Comparison of ENCODE assay signal across 24 cellular contexts in the genomic region with DNA sequence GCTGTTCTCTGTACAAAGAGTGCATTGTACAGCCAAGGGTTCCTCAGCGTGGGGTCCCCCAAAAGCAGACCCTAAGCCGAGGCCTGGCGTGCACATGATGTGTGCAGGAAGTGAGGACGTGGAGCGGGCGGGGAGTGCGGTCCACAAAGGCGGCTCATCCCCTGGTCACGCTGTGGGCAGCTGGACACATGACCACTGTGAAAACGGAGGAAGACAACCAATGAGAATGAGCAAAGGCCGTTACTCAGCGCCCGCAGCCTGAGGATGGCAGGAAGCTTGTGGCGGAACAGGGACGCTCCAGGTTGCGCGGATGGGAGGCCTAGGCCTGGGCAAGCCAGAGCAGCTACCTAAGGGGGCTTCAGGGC.
"Had no signal": no experiment of that assay in that cellular context is flagged by ENCODE, and none has a peak within 500 bp of the region (broad histone marks: within the 10 kb centered on the region; RNA-seq: fewer than 3 reads in every experiment).

No MANE protein-coding gene starts in this region.

- H3K4me3 ChIP-seq: left ventricle myocardium inferior, mucosa of descending colon, pancreas, prostate gland, skin epidermis, tibial nerve, uterus had no signal

- DNase-seq: hypothalamus; immature natural killer cell; left ventricle myocardium inferior; midbrain; naive thymus-derived CD4-positive, alpha-beta T cell; nucleus accumbens; retina; stimulated activated CD4-positive, alpha-beta T cell treated with anti-CD3 and anti-CD28 coated beads, Interleukin-12 subunit alpha, Interleukin-12 subunit beta, amount 100 ng/mL, for 4 hours; stimulated activated CD4-positive, alpha-beta T cell treated with anti-CD3 and anti-CD28 coated beads, Interleukin-15, amount 100 ng/mL, for 24 hours; stimulated activated CD4-positive, alpha-beta T cell treated with anti-CD3 and anti-CD28 coated beads, Interleukin-2, amount 100 ng/mL, for 24 hours; stimulated activated CD4-positive, alpha-beta T cell treated with anti-CD3 and anti-CD28 coated beads, Interleukin-4, amount 100 ng/mL, for 1 hour; stimulated activated naive B cell treated with anti-CD40 and anti-IgM and Interleukin-4, amounts not matched to agents 10 μg/mL and 1 μg/mL and 100 μg/mL, for 72 hours; stimulated activated naive CD8-positive, alpha-beta T cell treated with anti-CD3 and anti-CD28 coated beads, Interleukin-15, Interleukin-2, amounts not matched to agents 100 U/mL and 50 U/mL, for 24 hours; substantia nigra; uterus had no signal

- ATAC-seq: mucosa of descending colon; naive thymus-derived CD4-positive, alpha-beta T cell; natural killer cell treated with Interleukin-12 subunit alpha and Interleukin-12 subunit beta and Interleukin-15 and Interleukin-18, amount 100 ng/mL, for 72 hours; pancreas; right cardiac atrium; sciatic nerve; stimulated activated naive B cell treated with anti-CD40 and anti-IgM and Interleukin-4, amounts not matched to agents 10 μg/mL and 1 μg/mL and 100 μg/mL, for 72 hours; stimulated activated naive CD8-positive, alpha-beta T cell treated with anti-CD3 and anti-CD28 coated beads, Interleukin-15, Interleukin-2, amounts not matched to agents 100 U/mL and 50 U/mL, for 24 hours had no signal

- H3K4me1 ChIP-seq: left ventricle myocardium inferior, pancreas, prostate gland, uterus had no signal

- H3K9me3 ChIP-seq: left ventricle myocardium inferior, mucosa of descending colon, pancreas, prostate gland, tibial nerve, uterus had no signal

- H3K27ac ChIP-seq: left ventricle myocardium inferior, pancreas, prostate gland, skin epidermis, uterus had no signal

- FAIRE-seq: islet of Langerhans, pancreas had no signal

- H3K36me3 ChIP-seq: left ventricle myocardium inferior, pancreas, prostate gland, tibial nerve, uterus had no signal
